1 cellular context compared by ENCODE assay signal in the genomic region with DNA sequence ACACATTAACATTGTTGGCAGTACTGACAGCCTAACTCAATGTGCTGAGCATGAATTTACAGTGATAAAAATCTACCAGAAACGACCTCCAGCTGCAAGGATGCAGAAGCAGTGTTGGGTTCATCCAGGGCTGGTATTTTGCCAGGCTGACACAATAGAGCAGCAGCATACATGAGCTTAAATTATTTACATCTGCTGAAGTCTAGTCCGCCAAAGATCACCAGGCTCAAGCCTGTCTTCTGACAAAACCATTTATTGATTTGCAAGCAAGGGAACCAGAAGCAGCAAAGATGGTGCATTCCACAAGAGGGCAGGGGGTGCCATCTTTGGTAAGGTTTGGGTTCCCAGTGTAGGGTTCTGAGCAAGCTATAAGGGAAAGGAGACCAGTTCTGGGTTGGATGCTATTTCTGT.
TF ChIP-seq lines count a peak whose summit lies in the region.

No MANE protein-coding gene starts in this region.

TF ChIP-seq in SK-N-SH, 30 proteins besides CTCF, POLR2A, EP300 and RAD21 (continued from another document):
- TF ChIP-seq SIN3A (IDR thresholded peaks at IDR 0.05; ENCODE audit: borderline replicate concordance, low read depth, low read length) (no peak), GATA2 (CRISPR knock-in tag; IDR thresholded peaks at IDR 0.05) (peak; percentile 91), RCOR1 (IDR thresholded peaks at IDR 0.05; ENCODE audit: low read length) (peak; percentile 95), MXI1 (IDR thresholded peaks at IDR 0.05; ENCODE audit: low read depth, low read length) (peak; percentile 91), GABPA (IDR thresholded peaks at IDR 0.05; ENCODE audit: low read depth) (no peak), TCF12 (IDR thresholded peaks at IDR 0.05) (peak; percentile 46; the same call in 1 of the 2 replicates)
- TF ChIP-seq, protein P1, sequence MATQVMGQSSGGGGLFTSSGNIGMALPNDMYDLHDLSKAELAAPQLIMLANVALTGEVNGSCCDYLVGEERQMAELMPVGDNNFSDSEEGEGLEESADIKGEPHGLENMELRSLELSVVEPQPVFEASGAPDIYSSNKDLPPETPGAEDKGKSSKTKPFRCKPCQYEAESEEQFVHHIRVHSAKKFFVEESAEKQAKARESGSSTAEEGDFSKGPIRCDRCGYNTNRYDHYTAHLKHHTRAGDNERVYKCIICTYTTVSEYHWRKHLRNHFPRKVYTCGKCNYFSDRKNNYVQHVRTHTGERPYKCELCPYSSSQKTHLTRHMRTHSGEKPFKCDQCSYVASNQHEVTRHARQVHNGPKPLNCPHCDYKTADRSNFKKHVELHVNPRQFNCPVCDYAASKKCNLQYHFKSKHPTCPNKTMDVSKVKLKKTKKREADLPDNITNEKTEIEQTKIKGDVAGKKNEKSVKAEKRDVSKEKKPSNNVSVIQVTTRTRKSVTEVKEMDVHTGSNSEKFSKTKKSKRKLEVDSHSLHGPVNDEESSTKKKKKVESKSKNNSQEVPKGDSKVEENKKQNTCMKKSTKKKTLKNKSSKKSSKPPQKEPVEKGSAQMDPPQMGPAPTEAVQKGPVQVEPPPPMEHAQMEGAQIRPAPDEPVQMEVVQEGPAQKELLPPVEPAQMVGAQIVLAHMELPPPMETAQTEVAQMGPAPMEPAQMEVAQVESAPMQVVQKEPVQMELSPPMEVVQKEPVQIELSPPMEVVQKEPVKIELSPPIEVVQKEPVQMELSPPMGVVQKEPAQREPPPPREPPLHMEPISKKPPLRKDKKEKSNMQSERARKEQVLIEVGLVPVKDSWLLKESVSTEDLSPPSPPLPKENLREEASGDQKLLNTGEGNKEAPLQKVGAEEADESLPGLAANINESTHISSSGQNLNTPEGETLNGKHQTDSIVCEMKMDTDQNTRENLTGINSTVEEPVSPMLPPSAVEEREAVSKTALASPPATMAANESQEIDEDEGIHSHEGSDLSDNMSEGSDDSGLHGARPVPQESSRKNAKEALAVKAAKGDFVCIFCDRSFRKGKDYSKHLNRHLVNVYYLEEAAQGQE (IDR thresholded peaks at IDR 0.05; ENCODE audit: low read depth, low read length): no peak
